Comparison of ENCODE assay signal across 36 cellular contexts in the genomic region with DNA sequence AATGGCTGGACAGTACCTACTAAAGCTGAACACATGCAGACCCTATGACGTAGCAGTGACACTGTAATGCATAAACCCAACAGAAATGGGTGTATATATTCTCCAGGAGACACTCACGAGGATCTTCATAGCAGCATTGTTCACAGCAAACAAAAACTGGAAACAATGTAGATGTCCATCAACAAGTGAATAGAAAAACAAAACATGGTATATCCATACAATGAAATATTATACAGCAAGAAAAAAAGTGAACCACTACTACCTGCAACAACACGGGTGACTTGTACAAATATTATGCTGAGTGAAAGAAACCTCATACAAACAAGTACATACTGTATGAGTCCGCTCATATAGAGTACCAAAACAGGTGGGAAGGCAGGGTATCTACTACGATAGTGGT.
"Had no signal": no experiment of that assay in that cellular context is flagged by ENCODE, and none has a peak within 500 bp of the region (broad histone marks: within the 10 kb centered on the region; RNA-seq: fewer than 3 reads in every experiment).

No MANE protein-coding gene starts in this region.

- H3K27me3 ChIP-seq: body of pancreas, MG63, Peyer's patch, SJSA1 had no signal

- H3K4me1 ChIP-seq: body of pancreas, Peyer's patch had no signal

- H3K27ac ChIP-seq: adrenal gland, body of pancreas, breast epithelium, Peyer's patch, SJSA1, VCaP had no signal

- DNase-seq: activated B cell treated with CpG ODN at 0.5 μM for 24 hours; activated CD4-positive, alpha-beta memory T cell treated with anti-CD3 and anti-CD28 coated beads for 36 hours; activated CD4-positive, alpha-beta T cell treated with anti-CD3 and anti-CD28 coated beads for 4 hours; activated CD4-positive, alpha-beta T cell treated with anti-CD3 and anti-CD28 coated beads, Interleukin-2, amount 50 U/mL, for 1 hour; activated CD4-positive, CD25-positive, alpha-beta regulatory T cell treated with anti-CD3 and anti-CD28 coated beads, Interleukin-2, amount 50 U/mL, for 72 hours; activated gamma-delta T cell; activated naive CD4-positive, alpha-beta T cell treated with anti-CD3 and anti-CD28 coated beads for 36 hours; activated naive CD8-positive, alpha-beta T cell treated with anti-CD3 and anti-CD28 coated beads, Interleukin-2, amount 10 ng/mL, durations not matched to agents 7 days and 5 days; activated T-cell treated with anti-CD3 and anti-CD28 coated beads, Interleukin-2, amount 50 U/mL, for 1 hour; activated T-cell treated with anti-CD3 and anti-CD28 coated beads, Interleukin-2, amount 50 U/mL, for 72 hours; adrenal gland; body of pancreas; Kasumi-1; MG63; NCI-H1048; NCI-H1105 treated with DMSO at 0.1 percent for 48 hours; NCI-H1436; NCI-H1694; NCI-H1930; NCI-H2081 treated with DMSO at 0.1 percent for 48 hours; NCI-H226; NCI-H446 treated with DMSO at 0.1 percent for 48 hours; NCI-H524; NCI-H69; PC-3; Peyer's patch; RPMI8226; SHP77 treated with DMSO at 0.1 percent for 48 hours; SW 1271; T-helper 1 cell; T-helper 2 cell; T-helper 9 cell had no signal

- H3K27me3 Mint-ChIP-seq: activated B cell treated with CpG ODN at 0.5 μM for 24 hours; activated CD4-positive, alpha-beta memory T cell treated with anti-CD3 and anti-CD28 coated beads for 36 hours; activated naive CD8-positive, alpha-beta T cell treated with anti-CD3 and anti-CD28 coated beads, Interleukin-2, amount 10 ng/mL, durations not matched to agents 7 days and 5 days; activated T-helper 17 cell treated with anti-CD3 and anti-CD28 coated beads, Interleukin-2, amount 50 U/mL, for 72 hours had no signal

- H3K27ac Mint-ChIP-seq: activated CD4-positive, alpha-beta memory T cell treated with anti-CD3 and anti-CD28 coated beads for 36 hours; activated naive CD8-positive, alpha-beta T cell treated with anti-CD3 and anti-CD28 coated beads, Interleukin-2, amount 10 ng/mL, durations not matched to agents 7 days and 5 days; activated T-helper 17 cell treated with anti-CD3 and anti-CD28 coated beads, Interleukin-2, amount 50 U/mL, for 72 hours had no signal

- H3K36me3 ChIP-seq: adrenal gland, breast epithelium, MG63, Peyer's patch, SJSA1 had no signal

- H3K4me3 ChIP-seq: adrenal gland, body of pancreas, breast epithelium, MG63, Peyer's patch, SJSA1 had no signal

- H3K4me3 Mint-ChIP-seq: activated B cell treated with CpG ODN at 0.5 μM for 24 hours; activated CD4-positive, alpha-beta memory T cell treated with anti-CD3 and anti-CD28 coated beads for 36 hours; activated naive CD4-positive, alpha-beta T cell treated with anti-CD3 and anti-CD28 coated beads for 36 hours had no signal

- H3K9me3 ChIP-seq: adrenal gland, body of pancreas, breast epithelium, MG63, Peyer's patch, SJSA1 had no signal

- H3K9me3 Mint-ChIP-seq: activated B cell treated with CpG ODN at 0.5 μM for 24 hours; activated CD4-positive, alpha-beta memory T cell treated with anti-CD3 and anti-CD28 coated beads for 36 hours; activated naive CD4-positive, alpha-beta T cell treated with anti-CD3 and anti-CD28 coated beads for 36 hours; activated naive CD8-positive, alpha-beta T cell treated with anti-CD3 and anti-CD28 coated beads, Interleukin-2, amount 10 ng/mL, durations not matched to agents 7 days and 5 days; activated T-cell treated with anti-CD3 and anti-CD28 coated beads, Interleukin-2, amount 50 U/mL, for 72 hours; activated T-helper 17 cell treated with anti-CD3 and anti-CD28 coated beads, Interleukin-2, amount 50 U/mL, for 72 hours had no signal

- ATAC-seq: activated T-cell treated with anti-CD3 and anti-CD28 coated beads, Interleukin-2, amount 50 U/mL, for 72 hours; activated T-helper 17 cell treated with anti-CD3 and anti-CD28 coated beads, Interleukin-2, amount 50 U/mL, for 72 hours; body of pancreas; PC-3 had no signal
